ENCODE assay signal across 9 cellular contexts in the genomic region with DNA sequence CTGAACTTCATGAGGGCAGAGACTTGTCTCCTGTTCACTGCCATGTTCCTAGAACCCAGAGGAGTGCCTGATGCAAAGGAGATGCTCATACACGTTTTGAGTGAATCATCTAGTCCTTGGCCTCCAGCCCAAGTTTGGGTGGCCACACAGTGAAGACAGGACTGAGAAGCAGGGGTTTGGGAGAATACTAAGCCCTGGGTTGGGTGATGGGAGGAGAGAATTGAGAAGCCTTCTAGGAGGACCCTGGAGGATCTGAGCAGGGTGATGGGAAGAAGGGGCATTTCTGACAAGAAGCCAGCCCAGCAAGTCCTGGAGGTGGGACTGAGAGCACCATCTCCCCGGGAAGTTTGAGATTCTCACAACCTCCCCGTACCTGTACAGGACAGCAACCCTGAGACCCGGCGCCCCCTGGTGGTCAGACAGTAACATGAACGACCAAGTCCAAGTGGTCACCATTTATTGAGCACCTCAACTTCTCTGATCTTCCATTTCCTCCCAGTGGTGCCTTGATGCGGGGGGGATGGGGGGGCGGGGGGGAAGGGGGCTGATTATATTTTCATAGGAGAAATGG. TPM values are rescaled to one million over a fixed set of nuclear protein-coding genes. Genes with fewer than 3 reads are reported as not detected.
DNase-seq lines count a peak whose midpoint lies in the region; ATAC-seq, FAIRE-seq and TF ChIP-seq lines count a peak whose summit lies in the region.
"Had no signal": no experiment of that assay in that cellular context is flagged by ENCODE, and none has a peak within 500 bp of the region (broad histone marks: within the 10 kb centered on the region; RNA-seq: fewer than 3 reads in every experiment).

No MANE protein-coding gene starts in this region.

- peaks cover 56% of the 10 kb centered on the region for H4K20me1 ChIP-seq in astrocyte (ENCODE audit: insufficient read depth, low read length)

- no peaks in the 10 kb centered on the region for H3K79me2 ChIP-seq in astrocyte (ENCODE audit: insufficient read depth, low read length)

- H3K9me3 Mint-ChIP-seq in astrocyte (ENCODE audit: unreplicated experiment) = no peaks in the 10 kb centered on the region

- H3K4me2 ChIP-seq in astrocyte (ENCODE audit: low read length) = no peak overlapping the region

- FAIRE-seq in astrocyte (lab: Jason Lieb, UNC) = no peak

- H3K4me3 Mint-ChIP-seq in astrocyte (ENCODE audit: unreplicated experiment) = no peak overlapping the region

- peaks cover 4% of the 10 kb centered on the region for H3K36me3 Mint-ChIP-seq in astrocyte (ENCODE audit: low read depth, unreplicated experiment)

- no peak overlapping the region for H3K4me3 ChIP-seq in astrocyte (ENCODE audit: insufficient read depth, low read depth, low read length)

- H3K9me3 ChIP-seq in astrocyte (ENCODE audit: insufficient read depth, low read depth, low read length) = no peaks in the 10 kb centered on the region

- peak overlapping the region; percentile 44 for H3K27ac Mint-ChIP-seq in astrocyte (ENCODE audit: unreplicated experiment)

- H3K27me3 ChIP-seq in astrocyte (ENCODE audit: insufficient read depth, low read length) = no peaks in the 10 kb centered on the region

- TF ChIP-seq CTCF in astrocyte (IDR thresholded peaks at IDR 0.05; ENCODE audit: insufficient read depth, low read depth, low read length) = peak; percentile 53

- H3K36me3 ChIP-seq in astrocyte (ENCODE audit: insufficient read depth, low read length) = peaks cover 1% of the 10 kb centered on the region

- H3K9ac ChIP-seq in astrocyte (ENCODE audit: low read length) = no peak overlapping the region

- no peak for ATAC-seq in HG02798 (IDR thresholded peaks at IDR 0.05; ENCODE audit: poor library complexity, unreplicated experiment)

- peaks cover 13% of the 10 kb centered on the region for H3K27me3 Mint-ChIP-seq in astrocyte (ENCODE audit: low read depth, unreplicated experiment)

- H3K27ac ChIP-seq in astrocyte (ENCODE audit: low read depth, low read length) = no peak overlapping the region

- no peak overlapping the region for H2AFZ ChIP-seq in astrocyte (ENCODE audit: low read depth, low read length)

- peaks cover 2% of the 10 kb centered on the region for H3K4me1 Mint-ChIP-seq in astrocyte (ENCODE audit: low read depth, unreplicated experiment)

- H3K4me1 ChIP-seq in astrocyte (ENCODE audit: insufficient read depth, low read length) = no peaks in the 10 kb centered on the region

- DNase-seq in DMS53 treated with DMSO at 0.1 percent for 48 hours (lab: John Stamatoyannopoulos, UW; ENCODE audit: unreplicated experiment) = peak; percentile 48
- DNase-seq in LHCN-M2 (ENCODE audit: low read depth) = peak; percentile 26
- peak; percentile 27 to 65 (median 63) for DNase-seq in T-helper 2 cell
- DNase-seq in astrocyte (ENCODE audit: low read depth) = peak; percentile 14
- peak; percentile 52 for DNase-seq in hepatic stellate cell (ENCODE audit: low spot score)
- peak; percentile 28 to 70 for DNase-seq in stimulated activated CD4-positive, alpha-beta T cell treated with anti-CD3 and anti-CD28 coated beads, Interleukin-12 subunit alpha, Interleukin-12 subunit beta, amount 100 ng/mL, for 24 hours (ENCODE audit: low read depth in 2 of 2)
- DNase-seq in NCI-H187 (lab: John Stamatoyannopoulos, UW) = no peak

RNA-seq across cellular contexts. Expression of gene CTU1, which starts 11.0 kb away (rescaled TPM):
- total RNA-seq in LHCN-M2 (2014; rRNA removed) = 13.8 and 13.9 TPM in 2 replicates
- polyA plus RNA-seq in LHCN-M2 (2012) = 4.4 TPM
- 6.4 and 7.4 TPM in 2 replicates for total RNA-seq in astrocyte

RNA-seq across cellular contexts. Expression of gene KLK14, which starts 14.6 kb away (rescaled TPM):
- not detected in 2 replicates for total RNA-seq in LHCN-M2 (2014; rRNA removed)
- 0.05 TPM for polyA plus RNA-seq in LHCN-M2 (2012)
- total RNA-seq in astrocyte = 0.23 and 0.31 TPM in 2 replicates

RNA-seq across cellular contexts. Expression of gene SIGLEC9, which starts 27.5 kb away (rescaled TPM):
- not detected in 2 replicates for total RNA-seq in LHCN-M2 (2014; rRNA removed)
- not detected for polyA plus RNA-seq in LHCN-M2 (2012)
- not detected in 2 replicates for total RNA-seq in astrocyte

RNA-seq across cellular contexts. Expression of gene KLK13, which starts 32.4 kb away (rescaled TPM):
- total RNA-seq in LHCN-M2 (2014; rRNA removed) = not detected in 2 replicates
- not detected for polyA plus RNA-seq in LHCN-M2 (2012)
- total RNA-seq in astrocyte = 0.32 TPM in 1 of 2 replicates, not detected in the other
- total RNA-seq: activated CD8-positive, alpha-beta memory T cell treated with anti-CD3 and anti-CD28 coated beads for 36 hours had no signal

RNA-seq across cellular contexts. Expression of gene SIGLEC7, which starts 44.9 kb away (rescaled TPM):
- total RNA-seq in LHCN-M2 (2014; rRNA removed) (not detected in 2 replicates), astrocyte (not detected in 2 replicates)
- polyA plus RNA-seq in LHCN-M2 (2012) = not detected
- total RNA-seq: activated CD8-positive, alpha-beta memory T cell treated with anti-CD3 and anti-CD28 coated beads for 36 hours had no signal

Comparison
In these comparisons a context has a peak if more than half of its experiments do, and no peak if none do; other contexts are left out.
1. DNase-seq: peak in DMS53 treated with DMSO at 0.1 percent for 48 hours (single experiment), LHCN-M2 (single experiment), T-helper 2 cell (5 of 5), astrocyte (single experiment), hepatic stellate cell (single experiment) and stimulated activated CD4-positive, alpha-beta T cell treated with anti-CD3 and anti-CD28 coated beads, Interleukin-12 subunit alpha, Interleukin-12 subunit beta, amount 100 ng/mL, for 24 hours (2 of 2); none in NCI-H187 (0 of 2).